In genomic region chr15:101533371-101534140, GRCh38 we compare ENCODE assay signal across 28 cellular contexts.
"Had no signal": no experiment of that assay in that cellular context is flagged by ENCODE, and none has a peak within 500 bp of the region (broad histone marks: within the 10 kb centered on the region; RNA-seq: fewer than 3 reads in every experiment).

No MANE protein-coding gene starts in this region.

- H3K4me3 Mint-ChIP-seq: activated T-cell treated with anti-CD3 and anti-CD28 coated beads, Interleukin-2, amount 50 U/mL, for 72 hours; mesothelial cell of epicardium; naive thymus-derived CD4-positive, alpha-beta T cell; stimulated activated effector memory CD8-positive, alpha-beta T cell treated with anti-CD3 and anti-CD28 coated beads, Interleukin-12 subunit alpha, Interleukin-12 subunit beta, amount 100 ng/mL, for 72 hours; stimulated activated naive CD8-positive, alpha-beta T cell treated with anti-CD3 and anti-CD28 coated beads, Interleukin-15, Interleukin-2, amounts not matched to agents 100 ng/mL and 50 ng/mL, for 24 hours; T-helper 1 cell treated with Interleukin-12 subunit alpha and Interleukin-12 subunit beta and Interleukin-4 antibody, amounts not matched to agents 30 μg/mL and 1 μg/mL, for 36 hours had no signal

- H3K27ac ChIP-seq: breast epithelium, foreskin keratinocyte, heart right ventricle, left lung, right lobe of liver, skin epidermis, thoracic aorta, VCaP had no signal

- H3K4me1 ChIP-seq: breast epithelium, foreskin keratinocyte had no signal

- H3K9me3 ChIP-seq: breast epithelium, left lung, right lobe of liver, thoracic aorta had no signal

- H3K4me1 Mint-ChIP-seq: naive thymus-derived CD4-positive, alpha-beta T cell; stimulated activated effector memory CD8-positive, alpha-beta T cell treated with anti-CD3 and anti-CD28 coated beads, Interleukin-12 subunit alpha, Interleukin-12 subunit beta, amount 100 ng/mL, for 72 hours had no signal

- H3K36me3 Mint-ChIP-seq: activated naive CD4-positive, alpha-beta T cell treated with anti-CD3 and anti-CD28 coated beads, Interleukin-2, amount 50 U/mL, for 72 hours; mesothelial cell of epicardium; naive thymus-derived CD4-positive, alpha-beta T cell; stimulated activated effector memory CD8-positive, alpha-beta T cell treated with anti-CD3 and anti-CD28 coated beads, Interleukin-12 subunit alpha, Interleukin-12 subunit beta, amount 100 ng/mL, for 72 hours had no signal

- DNase-seq: activated CD4-positive, alpha-beta T cell treated with anti-CD3 and anti-CD28 coated beads for 4 hours; activated CD4-positive, alpha-beta T cell treated with anti-CD3 and anti-CD28 coated beads, Interleukin-2, amount 50 U/mL, for 4 hours; activated naive CD4-positive, alpha-beta T cell; activated T-cell treated with anti-CD3 and anti-CD28 coated beads for 4 hours; activated T-cell treated with anti-CD3 and anti-CD28 coated beads, Interleukin-2, amount 50 U/mL, for 72 hours; cerebellar nuclear complex; cortex of kidney; foreskin keratinocyte; heart right ventricle; left lung; naive thymus-derived CD4-positive, alpha-beta T cell; occipital lobe; right lobe of liver; stimulated activated CD4-positive, alpha-beta T cell treated with anti-CD3 and anti-CD28 coated beads, Interleukin-12 subunit alpha, Interleukin-12 subunit beta, amount 100 ng/mL, for 4 hours; stimulated activated CD4-positive, alpha-beta T cell treated with anti-CD3 and anti-CD28 coated beads, Interleukin-4, amount 100 ng/mL, for 24 hours; SW 1271; T-helper 9 cell; trophoblast cell had no signal

- H3K27ac Mint-ChIP-seq: activated naive CD4-positive, alpha-beta T cell treated with anti-CD3 and anti-CD28 coated beads, Interleukin-2, amount 50 U/mL, for 72 hours; activated T-cell treated with anti-CD3 and anti-CD28 coated beads, Interleukin-2, amount 50 U/mL, for 72 hours; mesothelial cell of epicardium; naive thymus-derived CD4-positive, alpha-beta T cell; stimulated activated effector memory CD8-positive, alpha-beta T cell treated with anti-CD3 and anti-CD28 coated beads, Interleukin-12 subunit alpha, Interleukin-12 subunit beta, amount 100 ng/mL, for 72 hours; stimulated activated naive CD8-positive, alpha-beta T cell treated with anti-CD3 and anti-CD28 coated beads, Interleukin-15, Interleukin-2, amounts not matched to agents 100 ng/mL and 50 ng/mL, for 24 hours; T-helper 1 cell treated with Interleukin-12 subunit alpha and Interleukin-12 subunit beta and Interleukin-4 antibody, amounts not matched to agents 30 μg/mL and 1 μg/mL, for 36 hours had no signal

- ATAC-seq: activated naive CD4-positive, alpha-beta T cell treated with anti-CD3 and anti-CD28 coated beads, Interleukin-2, amount 50 U/mL, for 72 hours; activated T-cell treated with anti-CD3 and anti-CD28 coated beads, Interleukin-2, amount 50 U/mL, for 72 hours; esophagus mucosa; foreskin keratinocyte; heart right ventricle; left lung; naive thymus-derived CD4-positive, alpha-beta T cell; right lobe of liver; stimulated activated effector memory CD8-positive, alpha-beta T cell treated with anti-CD3 and anti-CD28 coated beads, Interleukin-12 subunit alpha, Interleukin-12 subunit beta, amount 100 ng/mL, for 72 hours had no signal

- H3K4me3 ChIP-seq: breast epithelium, heart right ventricle, left lung, right lobe of liver, skin epidermis, thoracic aorta had no signal

- H3K9me3 Mint-ChIP-seq: activated naive CD4-positive, alpha-beta T cell treated with anti-CD3 and anti-CD28 coated beads, Interleukin-2, amount 50 U/mL, for 72 hours; activated T-cell treated with anti-CD3 and anti-CD28 coated beads, Interleukin-2, amount 50 U/mL, for 72 hours; mesothelial cell of epicardium; stimulated activated effector memory CD8-positive, alpha-beta T cell treated with anti-CD3 and anti-CD28 coated beads, Interleukin-12 subunit alpha, Interleukin-12 subunit beta, amount 100 ng/mL, for 72 hours; stimulated activated naive CD8-positive, alpha-beta T cell treated with anti-CD3 and anti-CD28 coated beads, Interleukin-15, Interleukin-2, amounts not matched to agents 100 ng/mL and 50 ng/mL, for 24 hours; T-helper 1 cell treated with Interleukin-12 subunit alpha and Interleukin-12 subunit beta and Interleukin-4 antibody, amounts not matched to agents 30 μg/mL and 1 μg/mL, for 36 hours had no signal

- H3K36me3 ChIP-seq: breast epithelium, heart right ventricle, left lung, right lobe of liver, thoracic aorta had no signal

- H3K27me3 ChIP-seq: breast epithelium, heart right ventricle, left lung, right lobe of liver had no signal
